Comparison of ENCODE assay signal across 14 cellular contexts in genomic region chr3:16978234-16978920, GRCh38.
DNase-seq lines count a peak whose midpoint lies in the region; ATAC-seq, FAIRE-seq and TF ChIP-seq lines count a peak whose summit lies in the region.
"Had no signal": no experiment of that assay in that cellular context is flagged by ENCODE, and none has a peak within 500 bp of the region (broad histone marks: within the 10 kb centered on the region; RNA-seq: fewer than 3 reads in every experiment).

No MANE protein-coding gene starts in this region.

- H3K4me1 ChIP-seq in liver (ENCODE audit: control insufficient read depth in 4 of 4, insufficient read depth in 4 of 4, low read length in 3 of 4) = peaks cover 0 to 10% (median 0%) of the 10 kb centered on the region in 4 donors
- no peaks in the 10 kb centered on the region for H3K4me1 ChIP-seq in HepG2 (ENCODE audit: insufficient read depth, low read length)
- H3K4me1 ChIP-seq in right atrium auricular region = peaks cover 0 to 19% of the 10 kb centered on the region in 2 donors
- H3K4me1 ChIP-seq in tibial artery = peaks cover 0 to 19% (median 2%) of the 10 kb centered on the region in 4 donors
- H3K4me1 ChIP-seq: Caco-2, vagina had no signal

- no peak for TF ChIP-seq POLR2A in HepG2 (IDR thresholded peaks at IDR 0.05; ENCODE audit: insufficient read depth in 1 of 2, low read depth in 2 of 2, low read length in 2 of 2)

- H3K36me3 ChIP-seq in liver (ENCODE audit: control insufficient read depth in 4 of 4, insufficient read depth in 3 of 4, low read depth in 1 of 4, low read length in 3 of 4) (no peaks in the 10 kb centered on the region), HepG2 (replicated peaks in 1 of 2; ENCODE audit: control insufficient read depth in 1 of 2, insufficient read depth in 2 of 2, low read length in 2 of 2) (no peaks in the 10 kb centered on the region), right atrium auricular region (no peaks in the 10 kb centered on the region), tibial artery (no peaks in the 10 kb centered on the region)
- H3K36me3 ChIP-seq: vagina had no signal

- H2AFZ ChIP-seq in HepG2 (ENCODE audit: low read length) = no peak overlapping the region

- TF ChIP-seq EP300 in HepG2 (IDR thresholded peaks at IDR 0.05; ENCODE audit: low read depth in 2 of 2, low read length in 2 of 2) = no peak
- no peak for TF ChIP-seq EP300 in HepG2 (CRISPR knock-in tag; IDR thresholded peaks at IDR 0.05; ENCODE audit: borderline replicate concordance)

- no TSS peak for BruUV-seq in HepG2 (replicated peaks; lab: Mats Ljungman, UMichigan)

- peak; percentile 16 to 39 for TF ChIP-seq RAD21 in liver (IDR thresholded peaks at IDR 0.05)
- TF ChIP-seq RAD21 in HepG2 (CRISPR knock-in tag; IDR thresholded peaks at IDR 0.05) = no peak

- H3K4me3 ChIP-seq in liver (ENCODE audit: low read depth in 1 of 3, low read length in 3 of 3) (no peak overlapping the region), HepG2 (replicated peaks in 1 of 3; ENCODE audit: insufficient read depth in 1 of 3, low read depth in 2 of 3, low read length in 3 of 3) (no peak overlapping the region), astrocyte of the cerebellum (ENCODE audit: low read depth, low read length) (no peak overlapping the region), right atrium auricular region (no peak overlapping the region), tibial artery (peak overlapping the region in 1 of 2 donors; percentile 9)
- H3K4me3 ChIP-seq: vagina had no signal

- no peak overlapping the region for H3K4me2 ChIP-seq in HepG2 (ENCODE audit: low read depth, low read length)

- DNase-seq in HepG2 (ENCODE audit: low spot score) (no peak), astrocyte of the cerebellum (ENCODE audit: low read depth) (peak; percentile 6), right atrium auricular region (ENCODE audit: low spot score) (no peak), tibial artery (no peak), 8988T (no peak)
- no peak for DNase-seq in activated CD8-positive, alpha-beta memory T cell treated with anti-CD3 and anti-CD28 coated beads, Interleukin-2, amount 50 U/mL, for 4 hours
- DNase-seq: activated naive CD8-positive, alpha-beta T cell treated with anti-CD3 and anti-CD28 coated beads, Interleukin-2, amount 50 U/mL, for 24 hours; Caco-2; glutamatergic neuron; NCI-H2107 had no signal

- no peaks in the 10 kb centered on the region for H3K79me2 ChIP-seq in HepG2 (ENCODE audit: insufficient read depth, low read length)

- no peaks in the 10 kb centered on the region for H4K20me1 ChIP-seq in HepG2 (ENCODE audit: insufficient read depth, low read length)

- TF ChIP-seq CTCF in liver (IDR thresholded peaks at IDR 0.05; ENCODE audit: low read depth, low read length, missing input control) (no peak), HepG2 (CRISPR knock-in tag; IDR thresholded peaks at IDR 0.05) (no peak), astrocyte of the cerebellum (IDR thresholded peaks at IDR 0.05; ENCODE audit: low read depth, low read length, missing control alignments) (no peak), right atrium auricular region (IDR thresholded peaks at IDR 0.05) (no peak), tibial artery (IDR thresholded peaks at IDR 0.05) (no peak)

- H3K27me3 ChIP-seq in liver (ENCODE audit: control insufficient read depth in 4 of 4, insufficient read depth in 4 of 4, low read length in 3 of 4) (no peaks in the 10 kb centered on the region), HepG2 (ENCODE audit: control insufficient read depth in 1 of 2, insufficient read depth in 2 of 2, low read length in 2 of 2) (no peaks in the 10 kb centered on the region), right atrium auricular region (no peaks in the 10 kb centered on the region), tibial artery (no peaks in the 10 kb centered on the region)
- H3K27me3 ChIP-seq: vagina had no signal

- H3K27ac ChIP-seq in liver (ENCODE audit: low read depth in 1 of 2, low read length in 2 of 2) (no peak overlapping the region), HepG2 (ENCODE audit: extremely low read length, insufficient read depth, low read length) (no peak overlapping the region), right atrium auricular region (peak overlapping the region; percentile 35 to 44), tibial artery (peak overlapping the region; percentile 18 to 67)
- H3K27ac ChIP-seq: vagina had no signal

- intact Hi-C loops in HepG2 (cut with micrococcal nuclease; ENCODE audit: unreplicated experiment) = no loop called here
- intact Hi-C loops in tibial artery (cut with DNase I; ENCODE audit: low total_unique reads) = no loop called here

- ATAC-seq in HepG2 (no peak), GM18519 (IDR thresholded peaks at IDR 0.05; ENCODE audit: low FRiP score, unreplicated experiment) (no peak)
- ATAC-seq: activated naive CD8-positive, alpha-beta T cell treated with anti-CD3 and anti-CD28 coated beads, Interleukin-2, amount 50 U/mL, for 24 hours had no signal

- H3K9me3 ChIP-seq in liver (ENCODE audit: control insufficient read depth in 4 of 4, low read length in 3 of 4) (no peaks in the 10 kb centered on the region), HepG2 (ENCODE audit: low read length) (no peaks in the 10 kb centered on the region), right atrium auricular region (no peaks in the 10 kb centered on the region), tibial artery (no peaks in the 10 kb centered on the region)
- H3K9me3 ChIP-seq: Caco-2, vagina had no signal

- in situ Hi-C loops in HepG2 (cut with HindIII; ENCODE audit: extremely low pct_ligation_motif_present, low pct_unique_long_range_greater_than_20kb) = no loop called here
- in situ Hi-C loops in astrocyte of the cerebellum (cut with HindIII; ENCODE audit: low sequenced_read_pairs) = no loop called here

- CTCF ChIA-PET in HepG2 (lab: Yijun Ruan, JAX; ENCODE audit: low intra/inter-chr PET ratio, low total read pairs) = no interaction called here

- FAIRE-seq in HepG2 (lab: Jason Lieb, UNC) = no peak
- FAIRE-seq: islet of Langerhans had no signal

- POLR2A ChIA-PET in HepG2 (lab: Yijun Ruan, JAX) = no interaction called here

- H3K9ac ChIP-seq in liver (ENCODE audit: low read depth in 1 of 2, low read length in 2 of 2) = no peak overlapping the region
- H3K9ac ChIP-seq in HepG2 (ENCODE audit: insufficient read depth, low read depth, low read length) = no peak overlapping the region

- 51% methylated on average over 4 of the region's 4 CpGs for WGBS in liver
- WGBS in HepG2 (ENCODE audit: low lambda C conversion rate) = 0% methylated on average over 3 of the region's 4 CpGs

TF ChIP-seq in liver, 16 proteins besides CTCF, POLR2A, EP300 and RAD21 (continues in another document):
- TF ChIP-seq SP1 (IDR thresholded peaks at IDR 0.05) = peak; percentile 81
- TF ChIP-seq FOXA2 (IDR thresholded peaks at IDR 0.05) = peak; percentile 17
- peak; percentile 74 for TF ChIP-seq HNF4G (IDR thresholded peaks at IDR 0.05)
- peak in 1 of 2 donors; percentile 35 for TF ChIP-seq RXRA (IDR thresholded peaks at IDR 0.05)
- TF ChIP-seq ZBTB33 (IDR thresholded peaks at IDR 0.05) = peak; percentile 22
- TF ChIP-seq GABPA (IDR thresholded peaks at IDR 0.05 in 1 of 2, conservative IDR thresholded peaks at IDR 0.05 in 1 of 2) = no peak
- no peak for TF ChIP-seq FOXA1 (IDR thresholded peaks at IDR 0.05)
- TF ChIP-seq MAX (IDR thresholded peaks at IDR 0.05) = no peak
- TF ChIP-seq HNF4A (conservative IDR thresholded peaks at IDR 0.05) = peak; percentile 83 to 90

TF ChIP-seq in HepG2, 621 proteins besides CTCF, POLR2A, EP300 and RAD21:
- TF ChIP-seq GTF3A (CRISPR knock-in tag; conservative IDR thresholded peaks at IDR 0.05) (no peak), SIX1 (CRISPR knock-in tag; IDR thresholded peaks at IDR 0.05; ENCODE audit: borderline replicate concordance) (no peak), ESRRA (CRISPR knock-in tag; IDR thresholded peaks at IDR 0.05; ENCODE audit: low read depth) (no peak), RCOR2 (CRISPR knock-in tag; IDR thresholded peaks at IDR 0.05) (no peak), ZNF331 (CRISPR knock-in tag; IDR thresholded peaks at IDR 0.05) (no peak), ZFAT (CRISPR knock-in tag; conservative IDR thresholded peaks at IDR 0.05) (no peak), ZNF383 (CRISPR knock-in tag; IDR thresholded peaks at IDR 0.05; ENCODE audit: borderline replicate concordance) (no peak), HDAC1 (CRISPR knock-in tag; IDR thresholded peaks at IDR 0.05) (no peak), GATAD1 (CRISPR knock-in tag; IDR thresholded peaks at IDR 0.05) (no peak), KDM2A (CRISPR knock-in tag; IDR thresholded peaks at IDR 0.05; ENCODE audit: borderline replicate concordance, low read depth) (no peak), TGIF2 (CRISPR knock-in tag; IDR thresholded peaks at IDR 0.05) (no peak), ZNF34 (CRISPR knock-in tag; IDR thresholded peaks at IDR 0.05; ENCODE audit: borderline replicate concordance) (no peak)

Comparison
In these comparisons a context has a peak if more than half of its experiments do, and no peak if none do; other contexts are left out.
1. H3K27ac ChIP-seq: peak in right atrium auricular region (2 of 2) and tibial artery (2 of 2); none in liver (0 of 2) and HepG2 (single experiment).